ENCODE assay signal across 1 cellular context in the genomic region with DNA sequence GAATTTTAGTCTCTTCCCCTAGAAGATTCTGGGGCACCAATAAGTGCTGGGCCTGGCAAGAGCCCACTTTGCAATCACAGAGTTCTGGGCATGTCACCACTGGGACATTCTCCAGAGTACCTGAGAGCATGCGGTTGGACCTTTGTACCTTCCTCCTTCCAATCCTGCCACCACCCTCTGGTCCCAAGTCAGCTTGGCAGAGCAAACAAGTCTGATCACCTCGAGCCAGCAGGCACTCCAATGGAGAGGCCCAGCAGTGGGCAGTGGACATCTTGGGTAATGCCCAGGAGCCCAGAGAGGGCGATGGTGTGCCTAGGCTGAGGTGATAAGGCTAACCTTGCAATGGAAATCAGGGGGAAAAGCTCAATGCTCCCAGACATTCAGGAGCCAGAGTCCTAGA.
TF ChIP-seq lines count a peak whose summit lies in the region.

No MANE protein-coding gene starts in this region.

TF ChIP-seq in HepG2, 621 proteins besides CTCF, POLR2A, EP300 and RAD21 (continued from another document):
- TF ChIP-seq, protein P1, sequence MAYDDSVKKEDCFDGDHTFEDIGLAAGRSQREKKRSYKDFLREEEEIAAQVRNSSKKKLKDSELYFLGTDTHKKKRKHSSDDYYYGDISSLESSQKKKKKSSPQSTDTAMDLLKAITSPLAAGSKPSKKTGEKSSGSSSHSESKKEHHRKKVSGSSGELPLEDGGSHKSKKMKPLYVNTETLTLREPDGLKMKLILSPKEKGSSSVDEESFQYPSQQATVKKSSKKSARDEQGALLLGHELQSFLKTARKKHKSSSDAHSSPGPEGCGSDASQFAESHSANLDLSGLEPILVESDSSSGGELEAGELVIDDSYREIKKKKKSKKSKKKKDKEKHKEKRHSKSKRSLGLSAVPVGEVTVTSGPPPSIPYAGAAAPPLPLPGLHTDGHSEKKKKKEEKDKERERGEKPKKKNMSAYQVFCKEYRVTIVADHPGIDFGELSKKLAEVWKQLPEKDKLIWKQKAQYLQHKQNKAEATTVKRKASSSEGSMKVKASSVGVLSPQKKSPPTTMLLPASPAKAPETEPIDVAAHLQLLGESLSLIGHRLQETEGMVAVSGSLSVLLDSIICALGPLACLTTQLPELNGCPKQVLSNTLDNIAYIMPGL (CRISPR knock-in tag; IDR thresholded peaks at IDR 0.05; ENCODE audit: borderline replicate concordance in 1 of 2, low read depth in 1 of 2): no peak
- TF ChIP-seq HNRNPL (IDR thresholded peaks at IDR 0.05; ENCODE audit: low read depth, low read length): peak; percentile 86; the same call in 1 of the 2 replicates
- TF ChIP-seq ZNF460 (CRISPR knock-in tag; IDR thresholded peaks at IDR 0.05; ENCODE audit: borderline replicate concordance): no peak
- peak; percentile 70 for TF ChIP-seq GATAD2A (CRISPR knock-in tag; IDR thresholded peaks at IDR 0.05)
- TF ChIP-seq, protein P2, sequence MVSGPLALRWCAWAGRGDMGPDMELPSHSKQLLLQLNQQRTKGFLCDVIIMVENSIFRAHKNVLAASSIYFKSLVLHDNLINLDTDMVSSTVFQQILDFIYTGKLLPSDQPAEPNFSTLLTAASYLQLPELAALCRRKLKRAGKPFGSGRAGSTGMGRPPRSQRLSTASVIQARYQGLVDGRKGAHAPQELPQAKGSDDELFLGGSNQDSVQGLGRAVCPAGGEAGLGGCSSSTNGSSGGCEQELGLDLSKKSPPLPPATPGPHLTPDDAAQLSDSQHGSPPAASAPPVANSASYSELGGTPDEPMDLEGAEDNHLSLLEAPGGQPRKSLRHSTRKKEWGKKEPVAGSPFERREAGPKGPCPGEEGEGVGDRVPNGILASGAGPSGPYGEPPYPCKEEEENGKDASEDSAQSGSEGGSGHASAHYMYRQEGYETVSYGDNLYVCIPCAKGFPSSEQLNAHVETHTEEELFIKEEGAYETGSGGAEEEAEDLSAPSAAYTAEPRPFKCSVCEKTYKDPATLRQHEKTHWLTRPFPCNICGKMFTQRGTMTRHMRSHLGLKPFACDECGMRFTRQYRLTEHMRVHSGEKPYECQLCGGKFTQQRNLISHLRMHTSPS (CRISPR knock-in tag; IDR thresholded peaks at IDR 0.05; ENCODE audit: low read depth): peak; percentile 89
- TF ChIP-seq ZNF644 (CRISPR knock-in tag; IDR thresholded peaks at IDR 0.05; ENCODE audit: low read depth): peak; percentile 70
- TF ChIP-seq, protein P3, sequence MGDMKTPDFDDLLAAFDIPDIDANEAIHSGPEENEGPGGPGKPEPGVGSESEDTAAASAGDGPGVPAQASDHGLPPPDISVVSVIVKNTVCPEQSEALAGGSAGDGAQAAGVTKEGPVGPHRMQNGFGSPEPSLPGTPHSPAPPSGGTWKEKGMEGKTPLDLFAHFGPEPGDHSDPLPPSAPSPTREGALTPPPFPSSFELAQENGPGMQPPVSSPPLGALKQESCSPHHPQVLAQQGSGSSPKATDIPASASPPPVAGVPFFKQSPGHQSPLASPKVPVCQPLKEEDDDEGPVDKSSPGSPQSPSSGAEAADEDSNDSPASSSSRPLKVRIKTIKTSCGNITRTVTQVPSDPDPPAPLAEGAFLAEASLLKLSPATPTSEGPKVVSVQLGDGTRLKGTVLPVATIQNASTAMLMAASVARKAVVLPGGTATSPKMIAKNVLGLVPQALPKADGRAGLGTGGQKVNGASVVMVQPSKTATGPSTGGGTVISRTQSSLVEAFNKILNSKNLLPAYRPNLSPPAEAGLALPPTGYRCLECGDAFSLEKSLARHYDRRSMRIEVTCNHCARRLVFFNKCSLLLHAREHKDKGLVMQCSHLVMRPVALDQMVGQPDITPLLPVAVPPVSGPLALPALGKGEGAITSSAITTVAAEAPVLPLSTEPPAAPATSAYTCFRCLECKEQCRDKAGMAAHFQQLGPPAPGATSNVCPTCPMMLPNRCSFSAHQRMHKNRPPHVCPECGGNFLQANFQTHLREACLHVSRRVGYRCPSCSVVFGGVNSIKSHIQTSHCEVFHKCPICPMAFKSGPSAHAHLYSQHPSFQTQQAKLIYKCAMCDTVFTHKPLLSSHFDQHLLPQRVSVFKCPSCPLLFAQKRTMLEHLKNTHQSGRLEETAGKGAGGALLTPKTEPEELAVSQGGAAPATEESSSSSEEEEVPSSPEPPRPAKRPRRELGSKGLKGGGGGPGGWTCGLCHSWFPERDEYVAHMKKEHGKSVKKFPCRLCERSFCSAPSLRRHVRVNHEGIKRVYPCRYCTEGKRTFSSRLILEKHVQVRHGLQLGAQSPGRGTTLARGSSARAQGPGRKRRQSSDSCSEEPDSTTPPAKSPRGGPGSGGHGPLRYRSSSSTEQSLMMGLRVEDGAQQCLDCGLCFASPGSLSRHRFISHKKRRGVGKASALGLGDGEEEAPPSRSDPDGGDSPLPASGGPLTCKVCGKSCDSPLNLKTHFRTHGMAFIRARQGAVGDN (CRISPR knock-in tag; IDR thresholded peaks at IDR 0.05): peak; percentile 48
- TF ChIP-seq, protein P4, sequence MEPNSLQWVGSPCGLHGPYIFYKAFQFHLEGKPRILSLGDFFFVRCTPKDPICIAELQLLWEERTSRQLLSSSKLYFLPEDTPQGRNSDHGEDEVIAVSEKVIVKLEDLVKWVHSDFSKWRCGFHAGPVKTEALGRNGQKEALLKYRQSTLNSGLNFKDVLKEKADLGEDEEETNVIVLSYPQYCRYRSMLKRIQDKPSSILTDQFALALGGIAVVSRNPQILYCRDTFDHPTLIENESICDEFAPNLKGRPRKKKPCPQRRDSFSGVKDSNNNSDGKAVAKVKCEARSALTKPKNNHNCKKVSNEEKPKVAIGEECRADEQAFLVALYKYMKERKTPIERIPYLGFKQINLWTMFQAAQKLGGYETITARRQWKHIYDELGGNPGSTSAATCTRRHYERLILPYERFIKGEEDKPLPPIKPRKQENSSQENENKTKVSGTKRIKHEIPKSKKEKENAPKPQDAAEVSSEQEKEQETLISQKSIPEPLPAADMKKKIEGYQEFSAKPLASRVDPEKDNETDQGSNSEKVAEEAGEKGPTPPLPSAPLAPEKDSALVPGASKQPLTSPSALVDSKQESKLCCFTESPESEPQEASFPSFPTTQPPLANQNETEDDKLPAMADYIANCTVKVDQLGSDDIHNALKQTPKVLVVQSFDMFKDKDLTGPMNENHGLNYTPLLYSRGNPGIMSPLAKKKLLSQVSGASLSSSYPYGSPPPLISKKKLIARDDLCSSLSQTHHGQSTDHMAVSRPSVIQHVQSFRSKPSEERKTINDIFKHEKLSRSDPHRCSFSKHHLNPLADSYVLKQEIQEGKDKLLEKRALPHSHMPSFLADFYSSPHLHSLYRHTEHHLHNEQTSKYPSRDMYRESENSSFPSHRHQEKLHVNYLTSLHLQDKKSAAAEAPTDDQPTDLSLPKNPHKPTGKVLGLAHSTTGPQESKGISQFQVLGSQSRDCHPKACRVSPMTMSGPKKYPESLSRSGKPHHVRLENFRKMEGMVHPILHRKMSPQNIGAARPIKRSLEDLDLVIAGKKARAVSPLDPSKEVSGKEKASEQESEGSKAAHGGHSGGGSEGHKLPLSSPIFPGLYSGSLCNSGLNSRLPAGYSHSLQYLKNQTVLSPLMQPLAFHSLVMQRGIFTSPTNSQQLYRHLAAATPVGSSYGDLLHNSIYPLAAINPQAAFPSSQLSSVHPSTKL (CRISPR knock-in tag; IDR thresholded peaks at IDR 0.05): peak; percentile 22; the same call in 1 of the 2 replicates
- no peak for TF ChIP-seq ZNF564 (CRISPR knock-in tag; IDR thresholded peaks at IDR 0.05)
- 0 out of 2 replicates have a peak, but pooled peaks have one; percentile 19 for TF ChIP-seq ARNT2 (CRISPR knock-in tag; IDR thresholded peaks at IDR 0.05; ENCODE audit: low read depth)
- TF ChIP-seq FOXA1 (IDR thresholded peaks at IDR 0.05): no peak
- TF ChIP-seq FOXA1 (CRISPR knock-in tag; IDR thresholded peaks at IDR 0.05): 0 out of 2 replicates have a peak, but pooled peaks have one; percentile 38
- TF ChIP-seq ZFX (CRISPR knock-in tag; IDR thresholded peaks at IDR 0.05; ENCODE audit: low read depth): peak; percentile 16; the same call in 1 of the 2 replicates
- TF ChIP-seq GZF1 (CRISPR knock-in tag; IDR thresholded peaks at IDR 0.05): no peak
- TF ChIP-seq MBNL3 (CRISPR knock-in tag; conservative IDR thresholded peaks at IDR 0.05): no peak
- TF ChIP-seq HNF4G (IDR thresholded peaks at IDR 0.05; ENCODE audit: borderline replicate concordance, low read depth, low read length): peak; percentile 24; the same call in 1 of the 2 replicates
- TF ChIP-seq HNF4G (CRISPR knock-in tag; IDR thresholded peaks at IDR 0.05; ENCODE audit: borderline replicate concordance, low read depth): no peak
- TF ChIP-seq HNF4A (CRISPR knock-in tag; IDR thresholded peaks at IDR 0.05): peak; percentile 68
